In the genomic region with DNA sequence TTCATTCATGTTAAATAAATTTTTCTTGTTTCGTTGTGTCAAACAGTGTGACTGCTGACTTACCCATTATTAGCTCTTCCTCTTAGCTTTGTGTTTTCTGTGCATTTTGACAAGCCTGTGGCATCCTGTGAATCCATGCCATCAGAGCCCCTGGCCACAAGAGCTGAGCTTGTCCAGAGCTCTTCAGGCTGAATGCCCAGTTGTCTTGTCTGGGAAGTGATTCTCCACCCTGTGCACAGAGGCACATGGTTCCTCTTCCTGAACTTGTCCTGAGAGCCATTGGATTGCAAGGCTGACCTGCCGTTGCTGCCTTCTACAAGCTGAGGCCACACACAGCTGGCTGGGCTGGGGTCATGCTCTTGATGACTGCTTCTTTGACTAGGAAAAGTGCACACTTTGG, we compare ENCODE assay signal across 11 cellular contexts.
DNase-seq lines count a peak whose midpoint lies in the region; ATAC-seq, FAIRE-seq and TF ChIP-seq lines count a peak whose summit lies in the region.
"Had no signal": no experiment of that assay in that cellular context is flagged by ENCODE, and none has a peak within 500 bp of the region (broad histone marks: within the 10 kb centered on the region; RNA-seq: fewer than 3 reads in every experiment).

No MANE protein-coding gene starts in this region.

- no peaks in the 10 kb centered on the region for H3K27me3 ChIP-seq in CD8-positive, alpha-beta memory T cell (ENCODE audit: insufficient read depth, low read length, poor library complexity, severe bottlenecking)
- H3K27me3 ChIP-seq in left ventricle myocardium inferior (ENCODE audit: low read depth): no peaks in the 10 kb centered on the region
- H3K27me3 ChIP-seq: sigmoid colon had no signal

- peaks cover 64 to 91% (median 89%) of the 10 kb centered on the region in 3 donors for H3K4me1 Mint-ChIP-seq in CD8-positive, alpha-beta memory T cell
- H3K4me1 Mint-ChIP-seq in T-cell: peaks cover 89 to 93% (median 93%) of the 10 kb centered on the region in 3 donors

- no peaks in the 10 kb centered on the region for H3K9me3 Mint-ChIP-seq in CD8-positive, alpha-beta memory T cell
- H3K9me3 Mint-ChIP-seq in T-cell: no peaks in the 10 kb centered on the region

- no peak for ATAC-seq in T-cell (replicated peaks in 1 of 4)
- ATAC-seq in GM18511 (IDR thresholded peaks at IDR 0.05; ENCODE audit: unreplicated experiment): no peak

- no peak for DNase-seq in CD8-positive, alpha-beta memory T cell
- no peak for DNase-seq in T-cell
- no peak for DNase-seq in left ventricle myocardium inferior
- DNase-seq in pons (ENCODE audit: low spot score): peak; percentile 56
- no peak for DNase-seq in RCC 7860 (ENCODE audit: low spot score)
- no peak for DNase-seq in activated CD8-positive, alpha-beta memory T cell treated with anti-CD3 and anti-CD28 coated beads, Interleukin-2, amount 50 U/mL, for 48 hours
- DNase-seq: NCI-H1417 treated with DMSO at 0.1 percent for 48 hours, NCI-H510A treated with DMSO at 0.1 percent for 48 hours, sigmoid colon had no signal

- H3K27ac Mint-ChIP-seq in CD8-positive, alpha-beta memory T cell: peak overlapping the region in 7 of 8 donors; percentile 1 to 77 (median 28)
- H3K27ac Mint-ChIP-seq in T-cell: peak overlapping the region; percentile 65 to 78

- TF ChIP-seq CTCF in left ventricle myocardium inferior (IDR thresholded peaks at IDR 0.05; ENCODE audit: borderline replicate concordance): no peak

- FAIRE-seq in RCC 7860 (lab: Jason Lieb, UNC): no peak

- CTCF ChIA-PET in CD8-positive, alpha-beta memory T cell (lab: Charles Lee): no interaction called here
- CTCF ChIA-PET in T-cell (lab: Charles Lee): interaction anchor here in 1 of 2 donors (1.1 kb wide), 1 partner anchor 13 kb away, joined by 4 read pairs; no protein-coding TSS in a partner anchor

- H3K4me1 ChIP-seq in CD8-positive, alpha-beta memory T cell (ENCODE audit: insufficient read depth, low read length): peaks cover 47% of the 10 kb centered on the region
- peaks cover 83% of the 10 kb centered on the region for H3K4me1 ChIP-seq in left ventricle myocardium inferior

- intact Hi-C loops in left ventricle myocardium inferior (cut with micrococcal nuclease): no loop called here

- H3K27ac ChIP-seq in CD8-positive, alpha-beta memory T cell (ENCODE audit: low read depth, low read length): no peak overlapping the region
- H3K27ac ChIP-seq in left ventricle myocardium inferior (replicated peaks): peak overlapping the region; percentile 59
- H3K27ac ChIP-seq: coronary artery had no signal

- no peaks in the 10 kb centered on the region for H3K9me3 ChIP-seq in CD8-positive, alpha-beta memory T cell (ENCODE audit: low read length)
- no peaks in the 10 kb centered on the region for H3K9me3 ChIP-seq in left ventricle myocardium inferior (replicated peaks)
- H3K9me3 ChIP-seq: sigmoid colon had no signal

- POLR2A ChIA-PET in CD8-positive, alpha-beta memory T cell (lab: Charles Lee): no interaction called here
- POLR2A ChIA-PET in T-cell (lab: Charles Lee): no interaction called here

- no peaks in the 10 kb centered on the region for H3K27me3 Mint-ChIP-seq in CD8-positive, alpha-beta memory T cell
- H3K27me3 Mint-ChIP-seq in T-cell: no peaks in the 10 kb centered on the region

- H3K36me3 ChIP-seq in CD8-positive, alpha-beta memory T cell (ENCODE audit: insufficient read depth, low read length): peaks cover 50% of the 10 kb centered on the region
- peaks cover 59% of the 10 kb centered on the region for H3K36me3 ChIP-seq in left ventricle myocardium inferior

- peaks cover 0 to 95% (median 26%) of the 10 kb centered on the region in 3 donors for H3K36me3 Mint-ChIP-seq in CD8-positive, alpha-beta memory T cell
- peaks cover 76% of the 10 kb centered on the region for H3K36me3 Mint-ChIP-seq in T-cell

- no peak overlapping the region for H3K4me3 Mint-ChIP-seq in CD8-positive, alpha-beta memory T cell
- H3K4me3 Mint-ChIP-seq in T-cell: peak overlapping the region in 1 of 3 donors; percentile 33

- H3K4me3 ChIP-seq in CD8-positive, alpha-beta memory T cell (ENCODE audit: low read length): no peak overlapping the region
- no peak overlapping the region for H3K4me3 ChIP-seq in left ventricle myocardium inferior
- H3K4me3 ChIP-seq: coronary artery, sigmoid colon had no signal
